In genomic region chr13:60765700-60766411, GRCh38 we compare ENCODE assay signal across 1 cellular context.
TF ChIP-seq lines count a peak whose summit lies in the region.

No MANE protein-coding gene starts in this region.

TF ChIP-seq in endothelial cell of umbilical vein, 7 proteins besides CTCF, POLR2A, EP300 and RAD21 (continued from another document):
- TF ChIP-seq, protein P1, sequence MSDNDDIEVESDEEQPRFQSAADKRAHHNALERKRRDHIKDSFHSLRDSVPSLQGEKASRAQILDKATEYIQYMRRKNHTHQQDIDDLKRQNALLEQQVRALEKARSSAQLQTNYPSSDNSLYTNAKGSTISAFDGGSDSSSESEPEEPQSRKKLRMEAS (IDR thresholded peaks at IDR 0.05; ENCODE audit: insufficient read depth, insufficient read length): no peak
